In the genomic region with DNA sequence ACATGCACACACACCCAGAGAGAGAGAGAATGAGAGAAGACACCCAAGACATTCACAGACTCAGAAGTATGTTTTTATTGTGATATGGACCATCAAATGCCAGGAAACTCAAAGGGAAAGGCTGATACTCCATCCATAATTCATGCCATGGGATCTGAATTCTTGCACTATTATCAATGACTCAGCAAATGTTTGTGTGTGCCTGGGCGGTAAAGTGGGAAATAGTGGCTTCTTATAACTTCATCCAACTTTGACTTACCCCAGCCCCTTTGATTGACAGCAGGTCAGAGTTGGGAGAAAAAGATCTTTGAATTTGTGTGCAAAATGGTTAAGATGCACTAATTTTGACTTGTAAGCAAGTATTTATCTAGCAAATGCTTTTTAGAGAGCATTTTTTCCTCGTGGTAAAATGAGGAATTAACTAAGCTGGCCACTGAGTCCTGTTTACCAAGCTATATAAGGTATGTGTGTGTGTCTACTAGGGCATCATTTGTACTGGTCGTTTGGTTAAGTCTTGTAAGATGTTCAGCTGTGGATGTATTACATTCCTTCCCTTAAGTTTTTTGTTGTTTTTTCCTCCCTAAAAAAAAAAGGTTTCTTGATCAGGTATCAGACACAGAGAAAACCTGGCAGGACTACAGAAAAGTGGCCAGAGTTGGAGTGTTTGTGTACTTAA, we compare ENCODE assay signal across 9 cellular contexts. TPM values are rescaled to one million over a fixed set of nuclear protein-coding genes. Genes with fewer than 3 reads are reported as not detected.
DNase-seq lines count a peak whose midpoint lies in the region; FAIRE-seq and TF ChIP-seq lines count a peak whose summit lies in the region.
"Had no signal": no experiment of that assay in that cellular context is flagged by ENCODE, and none has a peak within 500 bp of the region (broad histone marks: within the 10 kb centered on the region; RNA-seq: fewer than 3 reads in every experiment).

No MANE protein-coding gene starts in this region.

- peak overlapping the region in 1 of 3 experiments; percentile 34 for H3K4me3 ChIP-seq in endothelial cell of umbilical vein (replicated peaks in 1 of 3; ENCODE audit: insufficient read depth in 1 of 3, low read depth in 1 of 3, low read length in 3 of 3)

- intact Hi-C loops in endothelial cell of umbilical vein (cut with micrococcal nuclease), result no loop called here
- intact Hi-C loops in activated CD4-positive, alpha-beta memory T cell treated with anti-CD3 and anti-CD28 coated beads for 36 hours (cut with micrococcal nuclease), result no loop called here

- H3K9me1 ChIP-seq in endothelial cell of umbilical vein (replicated peaks; ENCODE audit: control insufficient read depth, extremely low read depth, insufficient read depth, low read length), result no peaks in the 10 kb centered on the region

- H3K79me2 ChIP-seq in endothelial cell of umbilical vein (ENCODE audit: control insufficient read depth, insufficient read depth, low read length), result peaks cover 25% of the 10 kb centered on the region

- POLR2A ChIA-PET in endothelial cell of umbilical vein (lab: Charles Lee), result interaction anchor here (0.7 to 2.2 kb wide), 12 partner anchors 23 to 293 kb away, joined by 3 to 15 read pairs (median 4); no protein-coding TSS in a partner anchor
- POLR2A ChIA-PET in activated CD4-positive, alpha-beta memory T cell treated with anti-CD3 and anti-CD28 coated beads for 36 hours (lab: Charles Lee), result no interaction called here

- H3K4me1 Mint-ChIP-seq in nephron, result peaks cover 53% of the 10 kb centered on the region
- peaks cover 13% of the 10 kb centered on the region for H3K4me1 Mint-ChIP-seq in activated CD4-positive, alpha-beta memory T cell treated with anti-CD3 and anti-CD28 coated beads for 36 hours (ENCODE audit: low read depth)
- H3K4me1 Mint-ChIP-seq in endothelial cell (ENCODE audit: unreplicated experiment), result peaks cover 28% of the 10 kb centered on the region

- DNase-seq in endothelial cell of umbilical vein (ENCODE audit: low read depth, low spot score), result peak; percentile 67
- DNase-seq in H4 (ENCODE audit: low spot score), result no peak
- no peak for DNase-seq in activated CD4-positive, alpha-beta memory T cell treated with anti-CD3 and anti-CD28 coated beads for 36 hours
- no peak for DNase-seq in endothelial cell (ENCODE audit: low spot score)
- DNase-seq in CD1c-positive myeloid dendritic cell (ENCODE audit: extremely low spot score), result no peak
- DNase-seq: T-helper 2 cell had no signal

- CTCF ChIA-PET in endothelial cell of umbilical vein (lab: Charles Lee), result interaction anchor here (0.9 to 2.7 kb wide), 10 partner anchors 11 to 326 kb away, joined by 3 to 18 read pairs (median 4); no protein-coding TSS in a partner anchor
- CTCF ChIA-PET in activated CD4-positive, alpha-beta memory T cell treated with anti-CD3 and anti-CD28 coated beads for 36 hours (lab: Charles Lee), result no interaction called here

- dilution Hi-C loops in endothelial cell of umbilical vein (cut with MboI; ENCODE audit: extremely low pct_ligation_motif_present, low sequenced_read_pairs), result no loop called here

- no peak for TF ChIP-seq CTCF in 22Rv1 (IDR thresholded peaks at IDR 0.05)
- no peak for TF ChIP-seq CTCF in endothelial cell of umbilical vein (IDR thresholded peaks at IDR 0.05; ENCODE audit: extremely low read depth in 1 of 2, insufficient read depth in 1 of 2, low read depth in 1 of 2, low read length in 2 of 2)
- TF ChIP-seq CTCF in nephron (IDR thresholded peaks at IDR 0.05; ENCODE audit: unreplicated experiment in 3 of 3), result no peak
- no peak for TF ChIP-seq CTCF in endothelial cell (IDR thresholded peaks at IDR 0.05; ENCODE audit: unreplicated experiment)

- H3K27me3 ChIP-seq in endothelial cell of umbilical vein (ENCODE audit: control insufficient read depth in 2 of 2, insufficient read depth in 2 of 2, low read length in 2 of 2), result no peaks in the 10 kb centered on the region

- H3K27ac ChIP-seq in 22Rv1 (peak overlapping the region; percentile 74), endothelial cell of umbilical vein (ENCODE audit: insufficient read depth, low read depth, low read length) (peak overlapping the region; percentile 98)

- no peaks in the 10 kb centered on the region for H3K27me3 Mint-ChIP-seq in nephron (ENCODE audit: low read depth)
- peaks cover 38% of the 10 kb centered on the region for H3K27me3 Mint-ChIP-seq in activated CD4-positive, alpha-beta memory T cell treated with anti-CD3 and anti-CD28 coated beads for 36 hours
- peaks cover 13% of the 10 kb centered on the region for H3K27me3 Mint-ChIP-seq in endothelial cell (ENCODE audit: unreplicated experiment)

- TF ChIP-seq POLR2A in endothelial cell of umbilical vein (IDR thresholded peaks at IDR 0.05; ENCODE audit: low read depth, low read length), result peak; percentile 10

- H3K27ac Mint-ChIP-seq in nephron (peak overlapping the region; percentile 91 to 98 (median 95)), endothelial cell (ENCODE audit: unreplicated experiment) (no peak overlapping the region)
- no peak overlapping the region for H3K27ac Mint-ChIP-seq in activated CD4-positive, alpha-beta memory T cell treated with anti-CD3 and anti-CD28 coated beads for 36 hours

- no peaks in the 10 kb centered on the region for H4K20me1 ChIP-seq in endothelial cell of umbilical vein (replicated peaks; ENCODE audit: control insufficient read depth, extremely low read depth, insufficient read depth, low read length)

- H3K36me3 Mint-ChIP-seq in nephron (ENCODE audit: low read depth), result peaks cover 5% of the 10 kb centered on the region
- H3K36me3 Mint-ChIP-seq in activated CD4-positive, alpha-beta memory T cell treated with anti-CD3 and anti-CD28 coated beads for 36 hours, result no peaks in the 10 kb centered on the region
- H3K36me3 Mint-ChIP-seq in endothelial cell (ENCODE audit: low read depth, unreplicated experiment), result peaks cover 3% of the 10 kb centered on the region

- peaks cover 5 to 10% of the 10 kb centered on the region in 2 experiments for H3K36me3 ChIP-seq in endothelial cell of umbilical vein (ENCODE audit: control insufficient read depth in 2 of 2, extremely low read depth in 1 of 2, insufficient read depth in 2 of 2, low read length in 2 of 2)

- no peak for TF ChIP-seq RAD21 in Ishikawa (IDR thresholded peaks at IDR 0.05; ENCODE audit: low read depth)

- FAIRE-seq in endothelial cell of umbilical vein (lab: Jason Lieb, UNC), result no peak

- H2AFZ ChIP-seq in endothelial cell of umbilical vein (ENCODE audit: low read depth, low read length), result no peak overlapping the region

- H3K4me2 ChIP-seq in endothelial cell of umbilical vein (ENCODE audit: insufficient read depth, low read length), result peak overlapping the region; percentile 82

- TF ChIP-seq EP300 in Ishikawa (IDR thresholded peaks at IDR 0.05; ENCODE audit: borderline replicate concordance), result no peak

- BruUV-seq in endothelial cell of umbilical vein (replicated peaks; lab: Mats Ljungman, UMichigan), result no TSS peak

- H3K9ac ChIP-seq in endothelial cell of umbilical vein (replicated peaks; ENCODE audit: extremely low read depth, insufficient read depth, low read length), result peak overlapping the region; percentile 86

- H3K4me3 Mint-ChIP-seq in nephron (peak overlapping the region; percentile 31 to 71 (median 66)), endothelial cell (ENCODE audit: unreplicated experiment) (no peak overlapping the region)
- no peak overlapping the region for H3K4me3 Mint-ChIP-seq in activated CD4-positive, alpha-beta memory T cell treated with anti-CD3 and anti-CD28 coated beads for 36 hours

- no peaks in the 10 kb centered on the region for H3K9me3 ChIP-seq in endothelial cell of umbilical vein (replicated peaks; ENCODE audit: control insufficient read depth, insufficient read depth, low read length)

- peaks cover 44% of the 10 kb centered on the region for H3K4me1 ChIP-seq in endothelial cell of umbilical vein (ENCODE audit: control insufficient read depth, extremely low read depth, insufficient read depth, low read length)

- no peaks in the 10 kb centered on the region for H3K9me3 Mint-ChIP-seq in nephron
- no peaks in the 10 kb centered on the region for H3K9me3 Mint-ChIP-seq in activated CD4-positive, alpha-beta memory T cell treated with anti-CD3 and anti-CD28 coated beads for 36 hours
- no peaks in the 10 kb centered on the region for H3K9me3 Mint-ChIP-seq in endothelial cell (ENCODE audit: unreplicated experiment)

TF ChIP-seq in Ishikawa, 13 proteins besides CTCF, POLR2A, EP300 and RAD21:
- TF ChIP-seq EGR1 (IDR thresholded peaks at IDR 0.05) (no peak), TEAD4 (IDR thresholded peaks at IDR 0.05) (peak; percentile 24; the same call in 1 of the 2 replicates)

TF ChIP-seq in endothelial cell of umbilical vein, 7 proteins besides CTCF, POLR2A, EP300 and RAD21:
- TF ChIP-seq JUN (IDR thresholded peaks at IDR 0.05; ENCODE audit: borderline replicate concordance, insufficient read depth, insufficient read length, low read depth) (peak; percentile 20), MAX (IDR thresholded peaks at IDR 0.05; ENCODE audit: insufficient read depth, insufficient read length) (no peak), FOS (IDR thresholded peaks at IDR 0.05; ENCODE audit: borderline replicate concordance, insufficient read depth, low read length) (peak; percentile 42)
TF ChIP-seq in endothelial cell of umbilical vein: peak in this region for 2.

RNA-seq across cellular contexts. Expression of gene CCN2, which starts 3.1 kb away (rescaled TPM):
- total RNA-seq in endothelial cell of umbilical vein (2,488 and 2,886 TPM in 2 replicates), endothelial cell (ENCODE audit: unreplicated experiment) (12.0 TPM)
- polyA plus RNA-seq in endothelial cell of umbilical vein, result 1,646 and 1,926 TPM in 2 replicates
- 2,191 and 2,482 TPM in 2 replicates for polyA plus RNA-seq in endothelial cell of umbilical vein (2011; cell fraction: cytosol; rRNA removed)
- polyA plus RNA-seq in endothelial cell of umbilical vein (2011; cell fraction: nucleus; rRNA removed), result 2,136 and 2,278 TPM in 2 replicates
- polyA plus RNA-seq in endothelial cell of umbilical vein (2012), result 2,295 and 2,601 TPM in 2 replicates
- 1,101 and 1,172 TPM in 2 replicates for polyA minus RNA-seq in endothelial cell of umbilical vein
- polyA minus RNA-seq in endothelial cell of umbilical vein (2011; cell fraction: cytosol; rRNA and poly(A)+ RNA removed), result 1.2 TPM
- polyA minus RNA-seq in endothelial cell of umbilical vein (2011; cell fraction: nucleus; rRNA and poly(A)+ RNA removed), result 637 and 812 TPM in 2 replicates
- 12.4 and 16.4 TPM in 2 replicates for total RNA-seq in H4 (2014; rRNA removed; shearing (Covaris generic))
- not detected for total RNA-seq in activated CD4-positive, alpha-beta memory T cell treated with anti-CD3 and anti-CD28 coated beads for 36 hours

Comparison
In these comparisons a context has a peak if more than half of its experiments do, and no peak if none do; other contexts are left out.
1. H3K27ac Mint-ChIP-seq: peak in nephron (3 of 3); none in activated CD4-positive, alpha-beta memory T cell treated with anti-CD3 and anti-CD28 coated beads for 36 hours (single experiment) and endothelial cell (single experiment).
2. H3K4me3 Mint-ChIP-seq: peak in nephron (3 of 3); none in activated CD4-positive, alpha-beta memory T cell treated with anti-CD3 and anti-CD28 coated beads for 36 hours (single experiment) and endothelial cell (single experiment).
3. RNA of gene CCN2, which starts 3.1 kb away (total RNA-seq): 2,488 to 2,886 TPM in endothelial cell of umbilical vein; 12.4 to 16.4 TPM in H4, 12.0 TPM in endothelial cell (single experiment) and not detected in activated CD4-positive, alpha-beta memory T cell treated with anti-CD3 and anti-CD28 coated beads for 36 hours; every median in the first group is over 100 times any median in the second.